In genomic region chr14:74491952-74492351, GRCh38 we compare ENCODE assay signal across 9 cellular contexts. TPM values are rescaled to one million over a fixed set of nuclear protein-coding genes. Genes with fewer than 3 reads are reported as not detected.
DNase-seq lines count a peak whose midpoint lies in the region; ATAC-seq and TF ChIP-seq lines count a peak whose summit lies in the region.
"Had no signal": no experiment of that assay in that cellular context is flagged by ENCODE, and none has a peak within 500 bp of the region (broad histone marks: within the 10 kb centered on the region; RNA-seq: fewer than 3 reads in every experiment).

No MANE protein-coding gene starts in this region.

- H3K9me3 ChIP-seq in HCT116 (ENCODE audit: control insufficient read depth in 1 of 2, insufficient read depth in 1 of 2, low read depth in 1 of 2, low read length in 2 of 2) (no peaks in the 10 kb centered on the region), tibial nerve (no peaks in the 10 kb centered on the region)
- H3K9me3 ChIP-seq: mucosa of descending colon had no signal

- no peak overlapping the region for H2AFZ ChIP-seq in HCT116 (ENCODE audit: low read depth, low read length, poor library complexity, severe bottlenecking)

- TF ChIP-seq RAD21 in HCT116 (IDR thresholded peaks at IDR 0.05; ENCODE audit: low read depth), result peak; percentile 54

- H3K4me3 Mint-ChIP-seq in activated CD8-positive, alpha-beta T cell treated with anti-CD3 and anti-CD28 coated beads for 36 hours, result no peak overlapping the region

- H3K4me1 ChIP-seq in HCT116 (ENCODE audit: control insufficient read depth in 1 of 2, insufficient read depth in 2 of 2, low read length in 2 of 2), result peaks cover 54 to 67% of the 10 kb centered on the region in 2 experiments
- H3K4me1 ChIP-seq in tibial nerve, result peaks cover 0 to 59% (median 20%) of the 10 kb centered on the region in 4 donors

- peak; percentile 5 to 33 (median 27); a peak in 2 of 6 replicates for TF ChIP-seq CTCF in HCT116 (IDR thresholded peaks at IDR 0.05 in 2 of 3, conservative IDR thresholded peaks at IDR 0.05 in 1 of 3; ENCODE audit: borderline replicate concordance in 1 of 3, insufficient read depth in 1 of 3, low read depth in 2 of 3, low read length in 2 of 3)
- peak; percentile 31 for TF ChIP-seq CTCF in activated CD8-positive, alpha-beta T cell treated with anti-CD3 and anti-CD28 coated beads for 36 hours (IDR thresholded peaks at IDR 0.05)
- peak in 2 of 5 experiments; percentile 22 to 28 for TF ChIP-seq CTCF in tibial nerve (IDR thresholded peaks at IDR 0.05)

- POLR2A ChIA-PET in HCT116 (lab: Charles Lee), result no interaction called here
- POLR2A ChIA-PET in activated CD8-positive, alpha-beta T cell treated with anti-CD3 and anti-CD28 coated beads for 36 hours (lab: Charles Lee), result interaction anchor here (0.7 kb wide), 1 partner anchor 194 kb away, joined by 3 read pairs; no protein-coding TSS in a partner anchor

- no TSS peak for BruUV-seq in HCT116 (replicated peaks; lab: Mats Ljungman, UMichigan)

- no peaks in the 10 kb centered on the region for H3K27me3 Mint-ChIP-seq in activated CD8-positive, alpha-beta T cell treated with anti-CD3 and anti-CD28 coated beads for 36 hours

- WGBS in tibial nerve, 2 donors, result 0 to 1% methylated on average over 12 of the region's 12 CpGs

- DNase-seq in AG20443 (ENCODE audit: low spot score), result peak; percentile 45
- DNase-seq in HCT116 (ENCODE audit: low read depth, low spot score), result no peak
- peak; percentile 25 for DNase-seq in activated CD8-positive, alpha-beta T cell treated with anti-CD3 and anti-CD28 coated beads for 36 hours
- peak; percentile 73 for DNase-seq in islet precursor cell
- no peak for DNase-seq in tibial nerve (ENCODE audit: low spot score in 2 of 2)
- DNase-seq in NCI-H2227 (lab: John Stamatoyannopoulos, UW; ENCODE audit: unreplicated experiment), result no peak
- no peak for DNase-seq in HuH-7.5 (ENCODE audit: low spot score)

- H3K27ac Mint-ChIP-seq in activated CD8-positive, alpha-beta T cell treated with anti-CD3 and anti-CD28 coated beads for 36 hours, result no peak overlapping the region

- H3K36me3 Mint-ChIP-seq in activated CD8-positive, alpha-beta T cell treated with anti-CD3 and anti-CD28 coated beads for 36 hours (ENCODE audit: low read depth), result peaks cover 4% of the 10 kb centered on the region

- no peaks in the 10 kb centered on the region for H3K36me3 ChIP-seq in HCT116 (ENCODE audit: control insufficient read depth in 1 of 2, insufficient read depth in 2 of 2, low read length in 2 of 2)
- peaks cover 0 to 9% (median 0%) of the 10 kb centered on the region in 3 donors for H3K36me3 ChIP-seq in tibial nerve

- RAD21 ChIA-PET in HCT116 (lab: Charles Lee; ENCODE audit: low non-redundant PET in 1 of 2, low total read pairs in 2 of 2, uncharacterized antibody in 2 of 2, unreplicated experiment in 2 of 2), result no interaction called here

- intact Hi-C loops in HCT116 (cut with micrococcal nuclease), result no loop called here
- intact Hi-C loops in activated CD8-positive, alpha-beta T cell treated with anti-CD3 and anti-CD28 coated beads for 36 hours (cut with micrococcal nuclease), result loop anchor here (2.0 kb wide), 1 partner anchor 129 kb away; no protein-coding TSS in a partner anchor

- no peaks in the 10 kb centered on the region for H4K20me1 ChIP-seq in HCT116 (ENCODE audit: insufficient read depth)

- no peaks in the 10 kb centered on the region for H3K9me3 Mint-ChIP-seq in activated CD8-positive, alpha-beta T cell treated with anti-CD3 and anti-CD28 coated beads for 36 hours

- peak overlapping the region; percentile 74; the same call in 1 of the 2 replicates for H3K9ac ChIP-seq in HCT116 (ENCODE audit: low read length)

- H3K4me1 Mint-ChIP-seq in activated CD8-positive, alpha-beta T cell treated with anti-CD3 and anti-CD28 coated beads for 36 hours (ENCODE audit: low read depth), result peaks cover 24% of the 10 kb centered on the region

- H3K27me3 ChIP-seq in HCT116 (ENCODE audit: insufficient read depth, low read length), result no peaks in the 10 kb centered on the region
- no peaks in the 10 kb centered on the region for H3K27me3 ChIP-seq in tibial nerve

- H3K4me3 ChIP-seq in HCT116 (replicated peaks in 1 of 2; ENCODE audit: low read depth in 1 of 2, low read length in 2 of 2) (peak overlapping the region; percentile 82 to 89), tibial nerve (peak overlapping the region; percentile 59 to 83 (median 66))

- H3K4me2 ChIP-seq in HCT116 (ENCODE audit: low read length), result peak overlapping the region; percentile 97

- no peak overlapping the region for H3K27ac ChIP-seq in HCT116 (ENCODE audit: low read depth, low read length)
- peak overlapping the region; percentile 79 to 99 (median 90) for H3K27ac ChIP-seq in tibial nerve

- ATAC-seq in HCT116 (no peak), GM18870 (IDR thresholded peaks at IDR 0.05; ENCODE audit: unreplicated experiment) (no peak)
- no peak for ATAC-seq in activated CD8-positive, alpha-beta T cell treated with anti-CD3 and anti-CD28 coated beads for 36 hours
- ATAC-seq: mucosa of descending colon had no signal

- no peak for TF ChIP-seq EP300 in tibial nerve (IDR thresholded peaks at IDR 0.05)

- CTCF ChIA-PET in HCT116 (lab: Charles Lee), result no interaction called here
- CTCF ChIA-PET in activated CD8-positive, alpha-beta T cell treated with anti-CD3 and anti-CD28 coated beads for 36 hours (lab: Charles Lee), result no interaction called here

- no peaks in the 10 kb centered on the region for H3K9me2 ChIP-seq in HCT116 (ENCODE audit: insufficient read depth)

- no peak for TF ChIP-seq POLR2A in HCT116 (IDR thresholded peaks at IDR 0.05; ENCODE audit: borderline replicate concordance, extremely low read depth, insufficient read depth, insufficient read length)
- no peak for TF ChIP-seq POLR2A in tibial nerve (IDR thresholded peaks at IDR 0.05)

- peaks cover 9% of the 10 kb centered on the region for H3K79me2 ChIP-seq in HCT116 (ENCODE audit: insufficient read depth, low read length)

TF ChIP-seq in HCT116, 20 proteins besides CTCF, POLR2A, EP300 and RAD21 (continues in another document):
- TF ChIP-seq EGR1 (IDR thresholded peaks at IDR 0.05; ENCODE audit: low read depth), result no peak
- no peak for TF ChIP-seq REST (IDR thresholded peaks at IDR 0.05; ENCODE audit: low read depth)
- TF ChIP-seq ZBTB33 (IDR thresholded peaks at IDR 0.05; ENCODE audit: extremely low read depth, insufficient replicate concordance, low read length), result no peak
- TF ChIP-seq EZH2 (IDR thresholded peaks at IDR 0.05), result no peak
- no peak for TF ChIP-seq TCF7L2 (IDR thresholded peaks at IDR 0.05; ENCODE audit: borderline replicate concordance, extremely low read depth, insufficient read depth, insufficient read length)
- TF ChIP-seq SRF (IDR thresholded peaks at IDR 0.05; ENCODE audit: low read depth), result no peak
- no peak for TF ChIP-seq SIN3A (IDR thresholded peaks at IDR 0.05; ENCODE audit: low read depth)
- TF ChIP-seq ZFX (IDR thresholded peaks at IDR 0.05), result no peak
- TF ChIP-seq JUND (IDR thresholded peaks at IDR 0.05), result no peak
- no peak for TF ChIP-seq MAX (IDR thresholded peaks at IDR 0.05)

RNA-seq across cellular contexts. Expression of gene NPC2, which starts 1.2 kb away (rescaled TPM):
- 105 TPM for total RNA-seq in HCT116 (2021; ENCODE audit: unreplicated experiment)
- polyA plus RNA-seq in HCT116 (2012), result 191 and 211 TPM in 2 replicates
- total RNA-seq in activated CD8-positive, alpha-beta T cell treated with anti-CD3 and anti-CD28 coated beads for 36 hours, result 10 to 100 TPM; 19.1 to 21.0 TPM
- total RNA-seq in tibial nerve, result 100 to 1,000 TPM; 225 to 510 (median 340) TPM

RNA-seq across cellular contexts. Expression of gene ISCA2, which starts 1.6 kb away (rescaled TPM):
- 27.5 TPM for total RNA-seq in HCT116 (2021; ENCODE audit: unreplicated experiment)
- 14.3 and 16.6 TPM in 2 replicates for polyA plus RNA-seq in HCT116 (2012)
- total RNA-seq in activated CD8-positive, alpha-beta T cell treated with anti-CD3 and anti-CD28 coated beads for 36 hours, result 10 to 100 TPM; 29.1 to 31.7 TPM
- 10 to 100 TPM in 3 of 4 donors, 1 to 10 TPM in 1; 7.3 to 14.9 (median 12.4) TPM for total RNA-seq in tibial nerve

Comparison
In these comparisons a context has a peak if more than half of its experiments do, and no peak if none do; other contexts are left out.
1. DNase-seq: peak in AG20443 (single experiment), activated CD8-positive, alpha-beta T cell treated with anti-CD3 and anti-CD28 coated beads for 36 hours (single experiment) and islet precursor cell (single experiment); none in HCT116 (single experiment), tibial nerve (0 of 2), NCI-H2227 (single experiment) and HuH-7.5 (single experiment).